ENCODE assay signal across 14 cellular contexts in the genomic region with DNA sequence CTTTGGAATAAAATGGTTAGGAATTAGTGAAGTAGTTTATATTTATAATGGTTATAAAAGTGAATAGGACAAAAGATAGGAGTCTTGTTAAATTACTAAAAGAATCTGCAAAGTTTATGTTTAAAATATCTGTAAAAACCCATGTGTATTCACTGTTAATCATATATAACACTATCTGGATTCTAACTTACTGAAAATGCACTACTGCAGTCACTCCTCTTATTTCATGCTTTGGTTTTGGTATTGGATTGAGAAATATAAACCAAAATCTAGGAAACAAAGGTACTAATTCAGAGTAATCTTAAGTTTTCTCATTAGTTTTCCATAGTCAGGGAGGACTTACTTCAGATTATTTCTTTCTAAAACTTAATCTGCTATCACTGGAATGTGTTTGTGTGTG. TPM values are rescaled to one million over a fixed set of nuclear protein-coding genes. Genes with fewer than 3 reads are reported as not detected.
A peak's percentile ranks its signal among the peaks of the same experiment; 100 is the strongest.
DNase-seq lines count a peak whose midpoint lies in the region; ATAC-seq and TF ChIP-seq lines count a peak whose summit lies in the region.
"Had no signal": no experiment of that assay in that cellular context is flagged by ENCODE, and none has a peak within 500 bp of the region (broad histone marks: within the 10 kb centered on the region; RNA-seq: fewer than 3 reads in every experiment).

No MANE protein-coding gene starts in this region.

- H3K36me3 ChIP-seq in BLaER1 (peaks cover 54% of the 10 kb centered on the region), left lung (peaks cover 0 to 16% of the 10 kb centered on the region in 2 donors)
- peaks cover 5% of the 10 kb centered on the region for H3K36me3 ChIP-seq in CD4-positive, alpha-beta memory T cell (ENCODE audit: insufficient read depth, low read length)

- H3K9ac ChIP-seq in BLaER1, result no peak overlapping the region

- peak overlapping the region in 5 of 8 donors; percentile 34 to 70 (median 52) for H3K4me3 Mint-ChIP-seq in CD4-positive, alpha-beta memory T cell
- H3K4me3 Mint-ChIP-seq in T-cell, result peak overlapping the region in 1 of 3 donors; percentile 29

- H3K4me1 Mint-ChIP-seq in CD4-positive, alpha-beta memory T cell, result peaks cover 33 to 45% (median 37%) of the 10 kb centered on the region in 4 donors
- peaks cover 45 to 49% (median 48%) of the 10 kb centered on the region in 3 donors for H3K4me1 Mint-ChIP-seq in T-cell

- H4K20me1 ChIP-seq in BLaER1, result peaks cover 60% of the 10 kb centered on the region

- peak overlapping the region in 6 of 7 donors; percentile 17 to 86 (median 78) for H3K27ac Mint-ChIP-seq in CD4-positive, alpha-beta memory T cell
- H3K27ac Mint-ChIP-seq in T-cell, result peak overlapping the region; percentile 78 to 85

- CTCF ChIA-PET in CD4-positive, alpha-beta memory T cell (lab: Charles Lee; ENCODE audit: partially characterized antibody), result no interaction called here
- CTCF ChIA-PET in T-cell (lab: Charles Lee), result no interaction called here

- H3K9me3 ChIP-seq in BLaER1 (no peaks in the 10 kb centered on the region), left lung (no peaks in the 10 kb centered on the region)
- H3K9me3 ChIP-seq in CD4-positive, alpha-beta memory T cell (ENCODE audit: control insufficient read depth in 1 of 2, low read length in 2 of 2), result no peaks in the 10 kb centered on the region

- ATAC-seq in T-cell (replicated peaks in 1 of 4) (no peak), left lung (no peak), GM18519 (IDR thresholded peaks at IDR 0.05; ENCODE audit: low FRiP score, unreplicated experiment) (no peak), HG02840 (IDR thresholded peaks at IDR 0.05; ENCODE audit: low FRiP score, unreplicated experiment) (no peak)

- H3K4me3 ChIP-seq in BLaER1 (no peak overlapping the region), left lung (no peak overlapping the region)
- no peak overlapping the region for H3K4me3 ChIP-seq in CD4-positive, alpha-beta memory T cell (ENCODE audit: low read length in 2 of 2)
- H3K4me3 ChIP-seq: lung had no signal

- peak overlapping the region; percentile 30; the same call in 1 of the 2 replicates for H3K27ac ChIP-seq in BLaER1
- no peak overlapping the region for H3K27ac ChIP-seq in CD4-positive, alpha-beta memory T cell (ENCODE audit: low read depth, low read length)
- H3K27ac ChIP-seq in left lung, result peak overlapping the region; percentile 39 to 63

- H3K27me3 Mint-ChIP-seq in CD4-positive, alpha-beta memory T cell, result no peaks in the 10 kb centered on the region
- H3K27me3 Mint-ChIP-seq in T-cell, result no peaks in the 10 kb centered on the region

- intact Hi-C loops in CD4-positive, alpha-beta memory T cell (cut with micrococcal nuclease), result loop anchor here (2.0 kb wide), 2 partner anchors 15 to 49 kb away; a partner anchor contains a TSS
- intact Hi-C loops in left lung (cut with DNase I), result no loop called here

- no peak for TF ChIP-seq CTCF in left lung (IDR thresholded peaks at IDR 0.05)

- DNase-seq in CD4-positive, alpha-beta memory T cell, result no peak
- DNase-seq in T-cell, result no peak
- DNase-seq in left lung, result no peak
- no peak for DNase-seq in stimulated activated CD4-positive, alpha-beta T cell treated with anti-CD3 and anti-CD28 coated beads, Interleukin-15, amount 100 ng/mL, for 24 hours
- DNase-seq: amygdala, EL, foreskin fibroblast, H7, NCI-H2029 treated with DMSO at 0.1 percent for 48 hours, NCI-H524 had no signal

- H3K4me1 ChIP-seq in BLaER1, result peaks cover 61% of the 10 kb centered on the region
- peaks cover 57% of the 10 kb centered on the region for H3K4me1 ChIP-seq in CD4-positive, alpha-beta memory T cell (ENCODE audit: insufficient read depth, low read length)
- H3K4me1 ChIP-seq in left lung, result peaks cover 0 to 25% of the 10 kb centered on the region in 2 donors

- POLR2A ChIA-PET in CD4-positive, alpha-beta memory T cell (lab: Charles Lee; ENCODE audit: partially characterized antibody), result no interaction called here
- POLR2A ChIA-PET in T-cell (lab: Charles Lee), result no interaction called here

- peak overlapping the region; percentile 31 for H3K4me2 ChIP-seq in BLaER1

- H3K9me3 Mint-ChIP-seq in CD4-positive, alpha-beta memory T cell, result no peaks in the 10 kb centered on the region
- H3K9me3 Mint-ChIP-seq in T-cell, result no peaks in the 10 kb centered on the region

- H3K27me3 ChIP-seq in BLaER1 (no peaks in the 10 kb centered on the region), left lung (no peaks in the 10 kb centered on the region)
- no peaks in the 10 kb centered on the region for H3K27me3 ChIP-seq in CD4-positive, alpha-beta memory T cell (ENCODE audit: insufficient read depth, low read length)

- H3K36me3 Mint-ChIP-seq in CD4-positive, alpha-beta memory T cell, result peaks cover 15 to 34% of the 10 kb centered on the region in 2 donors
- peaks cover 30% of the 10 kb centered on the region for H3K36me3 Mint-ChIP-seq in T-cell

RNA-seq across cellular contexts. Expression of a gene that starts 49.5 kb away (rescaled TPM):
- total RNA-seq in CD4-positive, alpha-beta memory T cell, result 10 to 100 TPM; 27.7 to 28.7 TPM
- polyA plus RNA-seq in CD4-positive, alpha-beta memory T cell, result 10 to 100 TPM; 10.7 to 14.3 TPM
- total RNA-seq in T-cell, result 10 to 100 TPM; 27.0 to 36.9 (median 28.8) TPM
- 10 to 100 TPM; 10.2 to 38.5 TPM for total RNA-seq in left lung
